In genomic region chr10:27266025-27266424, GRCh38 we compare ENCODE assay signal across 1 cellular context.
A peak's percentile ranks its signal among the peaks of the same experiment; 100 is the strongest.
TF ChIP-seq lines count a peak whose summit lies in the region.
"Not testable (repeated sequence)": the region's sequence is repeated elsewhere in the genome, so short reads cannot be mapped to it uniquely, and the experiment has no call there.

No MANE protein-coding gene starts in this region.

TF ChIP-seq in HepG2, 621 proteins besides CTCF, POLR2A, EP300 and RAD21:
- TF ChIP-seq FOXA1 (IDR thresholded peaks at IDR 0.05) = peak; percentile 49; the same call in 1 of the 2 replicates
- peak; percentile 76 for TF ChIP-seq FOXA1 (CRISPR knock-in tag; IDR thresholded peaks at IDR 0.05)
- TF ChIP-seq NR2F1 (CRISPR knock-in tag; IDR thresholded peaks at IDR 0.05) = peak in 1 of 2 experiments; percentile 63; a peak in 2 of 4 replicates
- peak; percentile 83 for TF ChIP-seq FOXA3 (CRISPR knock-in tag; IDR thresholded peaks at IDR 0.05)
- peak; percentile 40; the same call in 1 of the 2 replicates for TF ChIP-seq ZBTB21 (CRISPR knock-in tag; IDR thresholded peaks at IDR 0.05)
- peak; percentile 41; the same call in 1 of the 2 replicates for TF ChIP-seq ARID3A (IDR thresholded peaks at IDR 0.05; ENCODE audit: low read depth, low read length)
- peak; percentile 43; the same call in 1 of the 2 replicates for TF ChIP-seq BCL6 (CRISPR knock-in tag; IDR thresholded peaks at IDR 0.05)
- not testable (repeated sequence) for TF ChIP-seq SOX13 (IDR thresholded peaks at IDR 0.05); NR2F6 (CRISPR knock-in tag; IDR thresholded peaks at IDR 0.05); SOX6 (IDR thresholded peaks at IDR 0.05); FOXP1 (IDR thresholded peaks at IDR 0.05)
- peak in 1 of 2 experiments; percentile 30; a peak in 1 of 4 replicates for TF ChIP-seq SOX13 (CRISPR knock-in tag; conservative IDR thresholded peaks at IDR 0.05 in 1 of 2, IDR thresholded peaks at IDR 0.05 in 1 of 2)
- 0 out of 2 replicates have a peak, but pooled peaks have one; percentile 42 for TF ChIP-seq RARA (CRISPR knock-in tag; IDR thresholded peaks at IDR 0.05)
- 0 out of 2 replicates have a peak, but pooled peaks have one; percentile 57 for TF ChIP-seq NR2F2 (IDR thresholded peaks at IDR 0.05; ENCODE audit: borderline replicate concordance, low read depth)
- TF ChIP-seq HMG20A (CRISPR knock-in tag; IDR thresholded peaks at IDR 0.05; ENCODE audit: borderline replicate concordance) = peak; percentile 62; the same call in 1 of the 2 replicates
- 0 out of 2 replicates have a peak, but pooled peaks have one; percentile 11 for TF ChIP-seq NR2F6 (IDR thresholded peaks at IDR 0.05)
- peak; percentile 45; the same call in 1 of the 2 replicates for TF ChIP-seq HNF4A (CRISPR knock-in tag; IDR thresholded peaks at IDR 0.05)
- TF ChIP-seq NCOA2 (CRISPR knock-in tag; IDR thresholded peaks at IDR 0.05) = peak; percentile 16; the same call in 1 of the 2 replicates
- peak; percentile 29; the same call in 1 of the 2 replicates for TF ChIP-seq RXRB (CRISPR knock-in tag; IDR thresholded peaks at IDR 0.05; ENCODE audit: borderline replicate concordance)
- peak; percentile 45 for TF ChIP-seq GATAD2A (CRISPR knock-in tag; IDR thresholded peaks at IDR 0.05)
- peak; percentile 44; the same call in 1 of the 2 replicates for TF ChIP-seq HHEX (CRISPR knock-in tag; IDR thresholded peaks at IDR 0.05)
- peak; percentile 60; the same call in 1 of the 2 replicates for TF ChIP-seq ARID5B (CRISPR knock-in tag; IDR thresholded peaks at IDR 0.05)
- TF ChIP-seq SOX6 (CRISPR knock-in tag; IDR thresholded peaks at IDR 0.05) = peak; percentile 24; the same call in 1 of the 2 replicates
- TF ChIP-seq PAXIP1 (CRISPR knock-in tag; conservative IDR thresholded peaks at IDR 0.05) = 0 out of 2 replicates have a peak, but pooled peaks have one; percentile 24
- peak; percentile 86 for TF ChIP-seq ZNF12 (CRISPR knock-in tag; IDR thresholded peaks at IDR 0.05)
- TF ChIP-seq FOXP1 (CRISPR knock-in tag; IDR thresholded peaks at IDR 0.05) = peak; percentile 10; the same call in 1 of the 2 replicates
